In the genomic region with DNA sequence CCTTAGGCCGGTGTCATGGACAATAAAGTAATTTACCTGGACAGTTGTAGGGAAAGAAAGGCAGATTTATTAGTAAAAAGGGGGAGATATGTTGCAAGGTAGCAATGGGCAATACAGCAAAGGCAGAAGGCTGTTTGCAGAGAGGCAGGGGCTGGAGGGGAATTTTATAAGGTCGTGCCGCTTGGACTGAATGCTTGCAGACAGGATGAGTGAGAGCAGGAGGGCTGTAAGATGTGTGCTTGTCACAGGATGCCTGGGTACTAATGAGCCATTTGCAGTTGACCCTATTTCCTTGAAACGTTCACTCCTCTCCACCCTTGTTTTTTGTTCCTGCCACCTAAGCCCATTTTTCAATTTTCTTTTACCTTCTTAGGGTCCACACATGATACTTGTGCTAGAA, we compare ENCODE assay signal across 24 cellular contexts.
"Had no signal": no experiment of that assay in that cellular context is flagged by ENCODE, and none has a peak within 500 bp of the region (broad histone marks: within the 10 kb centered on the region; RNA-seq: fewer than 3 reads in every experiment).

No MANE protein-coding gene starts in this region.

- DNase-seq: effector CD4-positive, alpha-beta T cell; endodermal cell; erythroblast; foreskin keratinocyte; head of caudate nucleus; left ventricle myocardium inferior; lower lobe of right lung; midbrain; psoas muscle; sigmoid colon; stimulated activated CD4-positive, alpha-beta T cell treated with anti-CD3 and anti-CD28 coated beads, Interleukin-12 subunit alpha, Interleukin-12 subunit beta, amount 100 ng/mL, for 4 hours; stimulated activated naive CD4-positive, alpha-beta T cell; stomach; substantia nigra; transverse colon had no signal

- H3K4me3 ChIP-seq: coronary artery, hepatocyte, left ventricle myocardium inferior, lower lobe of right lung, psoas muscle, right atrium auricular region, sigmoid colon, skin epidermis, stomach, thoracic aorta, transverse colon had no signal

- H3K27me3 ChIP-seq: foreskin keratinocyte, hepatocyte, neutrophil, right atrium auricular region, sigmoid colon, stomach, transverse colon had no signal

- H2AFZ ChIP-seq: hepatocyte had no signal

- FAIRE-seq: endothelial cell of umbilical vein, keratinocyte had no signal

- H3K9me3 ChIP-seq: left ventricle myocardium inferior, lower lobe of right lung, neutrophil, psoas muscle, right atrium auricular region, sigmoid colon, stomach, thoracic aorta, transverse colon had no signal

- H3K79me2 ChIP-seq: hepatocyte had no signal

- H3K36me3 ChIP-seq: left ventricle myocardium inferior, lower lobe of right lung, neutrophil, right atrium auricular region, sigmoid colon, stomach, thoracic aorta, transverse colon had no signal

- H3K4me2 ChIP-seq: hepatocyte had no signal

- H3K4me1 ChIP-seq: foreskin keratinocyte, left ventricle myocardium inferior, lower lobe of right lung, psoas muscle, right atrium auricular region, sigmoid colon, stomach, transverse colon had no signal

- ATAC-seq: foreskin keratinocyte; lower lobe of right lung; natural killer cell treated with Interleukin-12 subunit alpha and Interleukin-12 subunit beta and Interleukin-15 and Interleukin-18, amount 100 ng/mL, for 72 hours; psoas muscle had no signal

- H3K27ac ChIP-seq: coronary artery, foreskin keratinocyte, hepatocyte, left ventricle myocardium inferior, lower lobe of right lung, neutrophil, psoas muscle, right atrium auricular region, sigmoid colon, skin epidermis, stomach, thoracic aorta, transverse colon had no signal
